14 cellular contexts compared by ENCODE assay signal in genomic region chr1:121586369-121587229, GRCh38.
DNase-seq lines count a peak whose midpoint lies in the region; ATAC-seq, FAIRE-seq and TF ChIP-seq lines count a peak whose summit lies in the region.
"Had no signal": no experiment of that assay in that cellular context is flagged by ENCODE, and none has a peak within 500 bp of the region (broad histone marks: within the 10 kb centered on the region; RNA-seq: fewer than 3 reads in every experiment).

No MANE protein-coding gene starts in this region.

- TF ChIP-seq EP300 in HepG2 (IDR thresholded peaks at IDR 0.05; ENCODE audit: low read depth in 2 of 2, low read length in 2 of 2) (peak in 1 of 2 experiments; percentile 76; a peak in 1 of 4 replicates), HepG2 (CRISPR knock-in tag; IDR thresholded peaks at IDR 0.05; ENCODE audit: borderline replicate concordance) (peak; percentile 76)

- FAIRE-seq in HepG2 (lab: Jason Lieb, UNC) = peak; percentile 32

- POLR2A ChIA-PET in CD4-positive, alpha-beta T cell (lab: Charles Lee) = interaction anchor here (1.0 to 1.6 kb wide), 3 partner anchors 35 to 70 kb away, joined by 3 to 7 read pairs (median 5); no protein-coding TSS in a partner anchor
- POLR2A ChIA-PET in HepG2 (lab: Yijun Ruan, JAX) = interaction anchor here (0.6 to 2.9 kb wide), 11 partner anchors 43 to 402 kb away, joined by 3 to 64 read pairs (median 5); partner anchors contain the start of gene SRGAP2C

- H3K36me3 Mint-ChIP-seq in CD4-positive, alpha-beta T cell (ENCODE audit: low read depth) = peaks cover 54% of the 10 kb centered on the region
- peaks cover 17 to 40% (median 32%) of the 10 kb centered on the region in 3 experiments for H3K36me3 Mint-ChIP-seq in H9 (ENCODE audit: insufficient read depth in 1 of 3, low read depth in 3 of 3)
- H3K36me3 Mint-ChIP-seq in activated T-helper 1 cell treated with anti-CD3 and anti-CD28 coated beads, Interleukin-12 subunit alpha, Interleukin-12 subunit beta, Interleukin-2, Interleukin-4 antibody, amounts not matched to agents 30 ng/mL and 10 ng/mL and 1 ng/mL, durations not matched to agents 14 hours and 24 hours and 36 hours (ENCODE audit: low read depth) = peaks cover 43% of the 10 kb centered on the region
- H3K36me3 Mint-ChIP-seq in activated T-helper 17 cell treated with anti-CD3 and anti-CD28 coated beads, Interleukin-2, amount 50 U/mL, for 72 hours (ENCODE audit: low read depth) = peaks cover 20% of the 10 kb centered on the region

- DNase-seq in CD4-positive, alpha-beta T cell = peak in 3 of 10 experiments; percentile 1 to 34 (median 20)
- DNase-seq in H9 = peak; percentile 74
- DNase-seq in activated T-helper 1 cell treated with anti-CD3 and anti-CD28 coated beads, Interleukin-12 subunit alpha, Interleukin-12 subunit beta, Interleukin-2, Interleukin-4 antibody, amounts not matched to agents 30 ng/mL and 10 ng/mL and 1 ng/mL, durations not matched to agents 14 hours and 24 hours and 36 hours (ENCODE audit: low spot score) = no peak
- DNase-seq in HepG2 (ENCODE audit: low spot score) = peak; percentile 97
- no peak for DNase-seq in activated T-cell treated with anti-CD3 and anti-CD28 coated beads for 4 hours
- DNase-seq in amygdala (lab: John Stamatoyannopoulos, UW) = no peak
- DNase-seq: C1 segment of cervical spinal cord; effector CD4-positive, alpha-beta T cell; NCI-H2107; stimulated activated naive CD4-positive, alpha-beta T cell treated with Interleukin-2 at 50 U/mL for 16 hours had no signal

- H3K79me2 ChIP-seq in H9 (ENCODE audit: insufficient read depth, low read length) (no peaks in the 10 kb centered on the region), HepG2 (ENCODE audit: insufficient read depth, low read length) (no peaks in the 10 kb centered on the region)

- H4K5ac ChIP-seq in H9 (ENCODE audit: insufficient read length, low read depth, low read length) = no peak overlapping the region

- H3K23ac ChIP-seq in H9 (ENCODE audit: insufficient read length, low read depth, low read length) = no peak overlapping the region

- no CpG with 5 or more reads among the region's 15 CpGs for WGBS in H9 (ENCODE audit: extremely low coverage, insufficient read length, low lambda C conversion rate)
- WGBS in HepG2 (ENCODE audit: low lambda C conversion rate) = 11% methylated on average over 9 of the region's 15 CpGs

- H3K4me1 ChIP-seq in H9 (ENCODE audit: insufficient read depth, low read length) (peaks cover 3% of the 10 kb centered on the region; the same call in 1 of the 2 replicates), HepG2 (ENCODE audit: insufficient read depth, low read length) (peaks cover 40% of the 10 kb centered on the region)

- no peak overlapping the region for H2BK5ac ChIP-seq in H9 (ENCODE audit: insufficient read length, low read length)

- H4K91ac ChIP-seq in H9 (ENCODE audit: insufficient read length, low read depth, low read length) = no peak overlapping the region

- no peak overlapping the region for H3K56ac ChIP-seq in H9 (ENCODE audit: insufficient read length, low read depth, low read length)

- H3K27ac ChIP-seq in CD4-positive, alpha-beta T cell (ENCODE audit: low read depth, low read length) = no peak overlapping the region
- H3K27ac ChIP-seq in H9 (ENCODE audit: insufficient read length, low read depth, low read length) (no peak overlapping the region), HepG2 (ENCODE audit: extremely low read length, insufficient read depth, low read length) (peak overlapping the region; percentile 98)
- H3K27ac ChIP-seq: RWPE1 had no signal

- no peak overlapping the region for H3T11ph ChIP-seq in H9 (ENCODE audit: low read length)

- intact Hi-C loops in CD4-positive, alpha-beta T cell (cut with DNase I, micrococcal nuclease) = no loop called here
- intact Hi-C loops in activated T-helper 1 cell treated with anti-CD3 and anti-CD28 coated beads, Interleukin-12 subunit alpha, Interleukin-12 subunit beta, Interleukin-2, Interleukin-4 antibody, amounts not matched to agents 30 ng/mL and 10 ng/mL and 1 ng/mL, durations not matched to agents 14 hours and 24 hours and 36 hours (cut with micrococcal nuclease) = no loop called here
- intact Hi-C loops in HepG2 (cut with micrococcal nuclease; ENCODE audit: unreplicated experiment) = loop anchor here (2.0 kb wide), 1 partner anchor 76 kb away; no protein-coding TSS in a partner anchor

- H3K36me3 ChIP-seq in HepG2 (replicated peaks in 1 of 2; ENCODE audit: control insufficient read depth in 1 of 2, insufficient read depth in 2 of 2, low read length in 2 of 2) = no peaks in the 10 kb centered on the region

- CTCF ChIA-PET in CD4-positive, alpha-beta T cell (lab: Charles Lee) = no interaction called here
- CTCF ChIA-PET in HepG2 (lab: Yijun Ruan, JAX; ENCODE audit: low intra/inter-chr PET ratio, low total read pairs) = interaction anchor here (1.4 kb wide), 1 partner anchor 64 kb away, joined by 3 read pairs; no protein-coding TSS in a partner anchor

- no peak overlapping the region for H2BK12ac ChIP-seq in H9 (ENCODE audit: insufficient read length, low read depth, low read length)

- H3K27me3 ChIP-seq in CD4-positive, alpha-beta T cell (ENCODE audit: control insufficient read depth, insufficient read depth, low read length) = no peaks in the 10 kb centered on the region
- H3K27me3 ChIP-seq in H9 (ENCODE audit: insufficient read depth, low read length) = no peaks in the 10 kb centered on the region
- no peaks in the 10 kb centered on the region for H3K27me3 ChIP-seq in HepG2 (ENCODE audit: control insufficient read depth in 1 of 2, insufficient read depth in 2 of 2, low read length in 2 of 2)

- peak overlapping the region; percentile 76 for H3K18ac ChIP-seq in H9 (ENCODE audit: insufficient read length, low read depth, low read length)

- H2AFZ ChIP-seq in H9 (ENCODE audit: low read length) (no peak overlapping the region), HepG2 (ENCODE audit: low read length) (peak overlapping the region; percentile 56)

- peak; percentile 27 to 58; a peak in 3 of 4 replicates for TF ChIP-seq POLR2A in HepG2 (IDR thresholded peaks at IDR 0.05; ENCODE audit: insufficient read depth in 1 of 2, low read depth in 2 of 2, low read length in 2 of 2)

- H3K9ac ChIP-seq in H9 (ENCODE audit: extremely low read depth, insufficient read length, low read length) (no peak overlapping the region), HepG2 (ENCODE audit: insufficient read depth, low read depth, low read length) (peak overlapping the region; percentile 66)

- no peak overlapping the region for H2BK15ac ChIP-seq in H9 (ENCODE audit: low read depth, low read length)

- H3K27me3 Mint-ChIP-seq in CD4-positive, alpha-beta T cell = no peaks in the 10 kb centered on the region
- no peaks in the 10 kb centered on the region for H3K27me3 Mint-ChIP-seq in H9 (ENCODE audit: low read depth)
- H3K27me3 Mint-ChIP-seq in activated T-helper 1 cell treated with anti-CD3 and anti-CD28 coated beads, Interleukin-12 subunit alpha, Interleukin-12 subunit beta, Interleukin-2, Interleukin-4 antibody, amounts not matched to agents 30 ng/mL and 10 ng/mL and 1 ng/mL, durations not matched to agents 14 hours and 24 hours and 36 hours (ENCODE audit: insufficient read depth) = peaks cover 1% of the 10 kb centered on the region
- H3K27me3 Mint-ChIP-seq in activated T-helper 17 cell treated with anti-CD3 and anti-CD28 coated beads, Interleukin-2, amount 50 U/mL, for 72 hours = no peaks in the 10 kb centered on the region

- no peak overlapping the region for H2BK120ac ChIP-seq in H9 (ENCODE audit: low read depth, low read length, poor library complexity, severe bottlenecking)

- H3K4me2 ChIP-seq in H9 (ENCODE audit: insufficient read depth, insufficient read length, low read length) (no peak overlapping the region), HepG2 (ENCODE audit: low read depth, low read length) (peak overlapping the region; percentile 71)

- H2AK5ac ChIP-seq in H9 (ENCODE audit: insufficient read length, low read length) = no peak overlapping the region

- H3K23me2 ChIP-seq in H9 (ENCODE audit: insufficient read length, low read depth, low read length, poor library complexity, severe bottlenecking) = no peaks in the 10 kb centered on the region

- H3K14ac ChIP-seq in H9 (ENCODE audit: insufficient read depth, low read length) = 0 out of 2 replicates have a peak overlapping the region, but pooled peaks have one; percentile 29

- peak overlapping the region; percentile 22 for H3K4me3 Mint-ChIP-seq in CD4-positive, alpha-beta T cell
- H3K4me3 Mint-ChIP-seq in H9 = no peak overlapping the region
- no peak overlapping the region for H3K4me3 Mint-ChIP-seq in activated T-helper 1 cell treated with anti-CD3 and anti-CD28 coated beads, Interleukin-12 subunit alpha, Interleukin-12 subunit beta, Interleukin-2, Interleukin-4 antibody, amounts not matched to agents 30 ng/mL and 10 ng/mL and 1 ng/mL, durations not matched to agents 14 hours and 24 hours and 36 hours
- no peak overlapping the region for H3K4me3 Mint-ChIP-seq in activated T-helper 17 cell treated with anti-CD3 and anti-CD28 coated beads, Interleukin-2, amount 50 U/mL, for 72 hours
- H3K4me3 Mint-ChIP-seq: neural crest cell had no signal

- H4K8ac ChIP-seq in H9 (replicated peaks; ENCODE audit: insufficient read length, low read depth, low read length) = no peak overlapping the region

- TSS peak; percentile 37 for BruUV-seq in HepG2 (replicated peaks; lab: Mats Ljungman, UMichigan)

- H3K9me3 Mint-ChIP-seq in CD4-positive, alpha-beta T cell = peaks cover 14% of the 10 kb centered on the region
- H3K9me3 Mint-ChIP-seq in H9 = peaks cover 20 to 26% of the 10 kb centered on the region in 2 experiments; a peak in 4 of 5 replicates
- peaks cover 36% of the 10 kb centered on the region for H3K9me3 Mint-ChIP-seq in activated T-helper 1 cell treated with anti-CD3 and anti-CD28 coated beads, Interleukin-12 subunit alpha, Interleukin-12 subunit beta, Interleukin-2, Interleukin-4 antibody, amounts not matched to agents 30 ng/mL and 10 ng/mL and 1 ng/mL, durations not matched to agents 14 hours and 24 hours and 36 hours
- H3K9me3 Mint-ChIP-seq in activated T-helper 17 cell treated with anti-CD3 and anti-CD28 coated beads, Interleukin-2, amount 50 U/mL, for 72 hours = peaks cover 19% of the 10 kb centered on the region

- H3K4ac ChIP-seq in H9 (ENCODE audit: low read depth, low read length) = no peak overlapping the region

- H3K79me1 ChIP-seq in H9 (ENCODE audit: insufficient read depth, low read depth, low read length, poor library complexity, severe bottlenecking) = no peaks in the 10 kb centered on the region

- H3K27ac Mint-ChIP-seq in CD4-positive, alpha-beta T cell = peak overlapping the region; percentile 46
- H3K27ac Mint-ChIP-seq in H9 = peak overlapping the region; percentile 53 to 91 (median 71); a peak in 5 of 7 replicates
- H3K27ac Mint-ChIP-seq in activated T-helper 1 cell treated with anti-CD3 and anti-CD28 coated beads, Interleukin-12 subunit alpha, Interleukin-12 subunit beta, Interleukin-2, Interleukin-4 antibody, amounts not matched to agents 30 ng/mL and 10 ng/mL and 1 ng/mL, durations not matched to agents 14 hours and 24 hours and 36 hours = peak overlapping the region; percentile 3
- no peak overlapping the region for H3K27ac Mint-ChIP-seq in activated T-helper 17 cell treated with anti-CD3 and anti-CD28 coated beads, Interleukin-2, amount 50 U/mL, for 72 hours

- in situ Hi-C loops in HepG2 (cut with HindIII; ENCODE audit: extremely low pct_ligation_motif_present, low pct_unique_long_range_greater_than_20kb) = no loop called here

- TF ChIP-seq RAD21 in HepG2 (CRISPR knock-in tag; IDR thresholded peaks at IDR 0.05) = peak; percentile 81

- H3K4me1 Mint-ChIP-seq in CD4-positive, alpha-beta T cell (ENCODE audit: low read depth) = peaks cover 32% of the 10 kb centered on the region
- peaks cover 12 to 16% of the 10 kb centered on the region in 2 experiments for H3K4me1 Mint-ChIP-seq in H9
- peaks cover 13% of the 10 kb centered on the region for H3K4me1 Mint-ChIP-seq in activated T-helper 1 cell treated with anti-CD3 and anti-CD28 coated beads, Interleukin-12 subunit alpha, Interleukin-12 subunit beta, Interleukin-2, Interleukin-4 antibody, amounts not matched to agents 30 ng/mL and 10 ng/mL and 1 ng/mL, durations not matched to agents 14 hours and 24 hours and 36 hours (ENCODE audit: low read depth)
- H3K4me1 Mint-ChIP-seq in activated T-helper 17 cell treated with anti-CD3 and anti-CD28 coated beads, Interleukin-2, amount 50 U/mL, for 72 hours = peaks cover 7% of the 10 kb centered on the region

- no peak for TF ChIP-seq CTCF in CD4-positive, alpha-beta T cell (IDR thresholded peaks at IDR 0.05)
- TF ChIP-seq CTCF in H9 (conservative IDR thresholded peaks at IDR 0.05) (no peak), HepG2 (CRISPR knock-in tag; IDR thresholded peaks at IDR 0.05) (peak; percentile 74)

- no peak for ATAC-seq in CD4-positive, alpha-beta T cell (ENCODE audit: poor library complexity)
- ATAC-seq in HepG2 = peak; percentile 97
- no peak for ATAC-seq in GM21423 (IDR thresholded peaks at IDR 0.05; ENCODE audit: unreplicated experiment)
- no peak for ATAC-seq in activated T-helper 17 cell treated with anti-CD3 and anti-CD28 coated beads, Interleukin-2, amount 50 U/mL, for 72 hours (replicated peaks)

- H3K9me3 ChIP-seq in CD4-positive, alpha-beta T cell (ENCODE audit: control insufficient read depth, low read length) = peaks cover 4% of the 10 kb centered on the region
- H3K9me3 ChIP-seq in H9 (ENCODE audit: control insufficient read depth, low read depth, low read length) (no peaks in the 10 kb centered on the region), HepG2 (ENCODE audit: low read length) (peaks cover 17% of the 10 kb centered on the region)

- H2BK20ac ChIP-seq in H9 (ENCODE audit: low read depth, low read length, poor library complexity, severe bottlenecking) = no peak overlapping the region

- H3K4me3 ChIP-seq in HepG2 (replicated peaks in 1 of 3; ENCODE audit: insufficient read depth in 1 of 3, low read depth in 2 of 3, low read length in 3 of 3) = peak overlapping the region in 2 of 3 experiments; percentile 5 to 16; a peak in 2 of 6 replicates

- H4K20me1 ChIP-seq in H9 (ENCODE audit: control insufficient read depth, insufficient read depth, insufficient read length) (no peaks in the 10 kb centered on the region), HepG2 (ENCODE audit: insufficient read depth, low read length) (no peaks in the 10 kb centered on the region)

Comparison
In these comparisons a context has a peak if more than half of its experiments do, and no peak if none do; other contexts are left out.
1. DNase-seq: peak in H9 (single experiment) and HepG2 (single experiment); none in activated T-helper 1 cell treated with anti-CD3 and anti-CD28 coated beads, Interleukin-12 subunit alpha, Interleukin-12 subunit beta, Interleukin-2, Interleukin-4 antibody, amounts not matched to agents 30 ng/mL and 10 ng/mL and 1 ng/mL, durations not matched to agents 14 hours and 24 hours and 36 hours (single experiment), activated T-cell treated with anti-CD3 and anti-CD28 coated beads for 4 hours (single experiment) and amygdala (0 of 56).